Comparison of ENCODE assay signal across 2 cellular contexts in the genomic region with DNA sequence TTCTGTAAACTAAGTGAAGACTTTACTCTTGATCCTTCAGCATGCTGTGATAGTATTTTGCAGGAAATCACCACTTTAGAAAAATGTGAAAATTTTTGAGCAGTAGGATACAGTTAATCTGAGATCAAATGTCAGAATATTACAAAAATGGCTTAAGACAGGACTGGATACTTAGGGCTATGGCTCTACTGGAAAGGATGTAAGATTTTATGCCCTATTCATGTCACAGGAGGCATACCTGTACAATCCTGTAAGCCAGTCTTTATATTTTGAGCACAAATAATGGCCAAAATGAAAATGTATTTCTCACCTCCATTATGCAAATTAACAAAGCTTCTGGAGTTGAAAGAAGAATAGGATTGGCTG.
TF ChIP-seq lines count a peak whose summit lies in the region.

No MANE protein-coding gene starts in this region.

TF ChIP-seq in HCT116, 20 proteins besides CTCF, POLR2A, EP300 and RAD21:
- no peak for TF ChIP-seq SRF (IDR thresholded peaks at IDR 0.05; ENCODE audit: low read depth)

TF ChIP-seq in HepG2, 621 proteins besides CTCF, POLR2A, EP300 and RAD21:
- TF ChIP-seq SETDB1 (CRISPR knock-in tag; IDR thresholded peaks at IDR 0.05; ENCODE audit: borderline replicate concordance) (no peak), KDM5A (IDR thresholded peaks at IDR 0.05; ENCODE audit: borderline replicate concordance, low read length) (0 out of 2 replicates have a peak, but pooled peaks have one; percentile 2), ZKSCAN5 (CRISPR knock-in tag; IDR thresholded peaks at IDR 0.05) (peak; percentile 78; the same call in 1 of the 2 replicates), ARNT2 (CRISPR knock-in tag; IDR thresholded peaks at IDR 0.05; ENCODE audit: low read depth) (no peak), ZSCAN12 (CRISPR knock-in tag; IDR thresholded peaks at IDR 0.05) (no peak), ZSCAN29 (CRISPR knock-in tag; conservative IDR thresholded peaks at IDR 0.05) (no peak), CCDC6 (CRISPR knock-in tag; IDR thresholded peaks at IDR 0.05) (no peak), DPF2 (CRISPR knock-in tag; IDR thresholded peaks at IDR 0.05; ENCODE audit: borderline replicate concordance, low read depth) (no peak)
- TF ChIP-seq, protein P1, sequence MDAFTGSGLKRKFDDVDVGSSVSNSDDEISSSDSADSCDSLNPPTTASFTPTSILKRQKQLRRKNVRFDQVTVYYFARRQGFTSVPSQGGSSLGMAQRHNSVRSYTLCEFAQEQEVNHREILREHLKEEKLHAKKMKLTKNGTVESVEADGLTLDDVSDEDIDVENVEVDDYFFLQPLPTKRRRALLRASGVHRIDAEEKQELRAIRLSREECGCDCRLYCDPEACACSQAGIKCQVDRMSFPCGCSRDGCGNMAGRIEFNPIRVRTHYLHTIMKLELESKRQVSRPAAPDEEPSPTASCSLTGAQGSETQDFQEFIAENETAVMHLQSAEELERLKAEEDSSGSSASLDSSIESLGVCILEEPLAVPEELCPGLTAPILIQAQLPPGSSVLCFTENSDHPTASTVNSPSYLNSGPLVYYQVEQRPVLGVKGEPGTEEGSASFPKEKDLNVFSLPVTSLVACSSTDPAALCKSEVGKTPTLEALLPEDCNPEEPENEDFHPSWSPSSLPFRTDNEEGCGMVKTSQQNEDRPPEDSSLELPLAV (CRISPR knock-in tag; conservative IDR thresholded peaks at IDR 0.05; ENCODE audit: low read depth): no peak
- TF ChIP-seq, protein P2, sequence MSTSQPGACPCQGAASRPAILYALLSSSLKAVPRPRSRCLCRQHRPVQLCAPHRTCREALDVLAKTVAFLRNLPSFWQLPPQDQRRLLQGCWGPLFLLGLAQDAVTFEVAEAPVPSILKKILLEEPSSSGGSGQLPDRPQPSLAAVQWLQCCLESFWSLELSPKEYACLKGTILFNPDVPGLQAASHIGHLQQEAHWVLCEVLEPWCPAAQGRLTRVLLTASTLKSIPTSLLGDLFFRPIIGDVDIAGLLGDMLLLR (CRISPR knock-in tag; IDR thresholded peaks at IDR 0.05): no peak
- TF ChIP-seq, protein P3, sequence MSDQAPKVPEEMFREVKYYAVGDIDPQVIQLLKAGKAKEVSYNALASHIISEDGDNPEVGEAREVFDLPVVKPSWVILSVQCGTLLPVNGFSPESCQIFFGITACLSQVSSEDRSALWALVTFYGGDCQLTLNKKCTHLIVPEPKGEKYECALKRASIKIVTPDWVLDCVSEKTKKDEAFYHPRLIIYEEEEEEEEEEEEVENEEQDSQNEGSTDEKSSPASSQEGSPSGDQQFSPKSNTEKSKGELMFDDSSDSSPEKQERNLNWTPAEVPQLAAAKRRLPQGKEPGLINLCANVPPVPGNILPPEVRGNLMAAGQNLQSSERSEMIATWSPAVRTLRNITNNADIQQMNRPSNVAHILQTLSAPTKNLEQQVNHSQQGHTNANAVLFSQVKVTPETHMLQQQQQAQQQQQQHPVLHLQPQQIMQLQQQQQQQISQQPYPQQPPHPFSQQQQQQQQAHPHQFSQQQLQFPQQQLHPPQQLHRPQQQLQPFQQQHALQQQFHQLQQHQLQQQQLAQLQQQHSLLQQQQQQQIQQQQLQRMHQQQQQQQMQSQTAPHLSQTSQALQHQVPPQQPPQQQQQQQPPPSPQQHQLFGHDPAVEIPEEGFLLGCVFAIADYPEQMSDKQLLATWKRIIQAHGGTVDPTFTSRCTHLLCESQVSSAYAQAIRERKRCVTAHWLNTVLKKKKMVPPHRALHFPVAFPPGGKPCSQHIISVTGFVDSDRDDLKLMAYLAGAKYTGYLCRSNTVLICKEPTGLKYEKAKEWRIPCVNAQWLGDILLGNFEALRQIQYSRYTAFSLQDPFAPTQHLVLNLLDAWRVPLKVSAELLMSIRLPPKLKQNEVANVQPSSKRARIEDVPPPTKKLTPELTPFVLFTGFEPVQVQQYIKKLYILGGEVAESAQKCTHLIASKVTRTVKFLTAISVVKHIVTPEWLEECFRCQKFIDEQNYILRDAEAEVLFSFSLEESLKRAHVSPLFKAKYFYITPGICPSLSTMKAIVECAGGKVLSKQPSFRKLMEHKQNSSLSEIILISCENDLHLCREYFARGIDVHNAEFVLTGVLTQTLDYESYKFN (CRISPR knock-in tag; conservative IDR thresholded peaks at IDR 0.05): no peak
- TF ChIP-seq, protein P4, sequence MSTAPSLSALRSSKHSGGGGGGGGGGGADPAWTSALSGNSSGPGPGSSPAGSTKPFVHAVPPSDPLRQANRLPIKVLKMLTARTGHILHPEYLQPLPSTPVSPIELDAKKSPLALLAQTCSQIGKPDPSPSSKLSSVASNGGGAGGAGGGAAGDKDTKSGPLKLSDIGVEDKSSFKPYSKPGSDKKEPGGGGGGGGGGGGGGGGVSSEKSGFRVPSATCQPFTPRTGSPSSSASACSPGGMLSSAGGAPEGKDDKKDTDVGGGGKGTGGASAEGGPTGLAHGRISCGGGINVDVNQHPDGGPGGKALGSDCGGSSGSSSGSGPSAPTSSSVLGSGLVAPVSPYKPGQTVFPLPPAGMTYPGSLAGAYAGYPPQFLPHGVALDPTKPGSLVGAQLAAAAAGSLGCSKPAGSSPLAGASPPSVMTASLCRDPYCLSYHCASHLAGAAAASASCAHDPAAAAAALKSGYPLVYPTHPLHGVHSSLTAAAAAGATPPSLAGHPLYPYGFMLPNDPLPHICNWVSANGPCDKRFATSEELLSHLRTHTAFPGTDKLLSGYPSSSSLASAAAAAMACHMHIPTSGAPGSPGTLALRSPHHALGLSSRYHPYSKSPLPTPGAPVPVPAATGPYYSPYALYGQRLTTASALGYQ (CRISPR knock-in tag; IDR thresholded peaks at IDR 0.05): no peak
- TF ChIP-seq, protein P5, sequence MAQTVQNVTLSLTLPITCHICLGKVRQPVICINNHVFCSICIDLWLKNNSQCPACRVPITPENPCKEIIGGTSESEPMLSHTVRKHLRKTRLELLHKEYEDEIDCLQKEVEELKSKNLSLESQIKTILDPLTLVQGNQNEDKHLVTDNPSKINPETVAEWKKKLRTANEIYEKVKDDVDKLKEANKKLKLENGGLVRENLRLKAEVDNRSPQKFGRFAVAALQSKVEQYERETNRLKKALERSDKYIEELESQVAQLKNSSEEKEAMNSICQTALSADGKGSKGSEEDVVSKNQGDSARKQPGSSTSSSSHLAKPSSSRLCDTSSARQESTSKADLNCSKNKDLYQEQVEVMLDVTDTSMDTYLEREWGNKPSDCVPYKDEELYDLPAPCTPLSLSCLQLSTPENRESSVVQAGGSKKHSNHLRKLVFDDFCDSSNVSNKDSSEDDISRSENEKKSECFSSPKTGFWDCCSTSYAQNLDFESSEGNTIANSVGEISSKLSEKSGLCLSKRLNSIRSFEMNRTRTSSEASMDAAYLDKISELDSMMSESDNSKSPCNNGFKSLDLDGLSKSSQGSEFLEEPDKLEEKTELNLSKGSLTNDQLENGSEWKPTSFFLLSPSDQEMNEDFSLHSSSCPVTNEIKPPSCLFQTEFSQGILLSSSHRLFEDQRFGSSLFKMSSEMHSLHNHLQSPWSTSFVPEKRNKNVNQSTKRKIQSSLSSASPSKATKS (CRISPR knock-in tag; IDR thresholded peaks at IDR 0.05): 0 out of 2 replicates have a peak, but pooled peaks have one; percentile 0
- TF ChIP-seq, protein P6, sequence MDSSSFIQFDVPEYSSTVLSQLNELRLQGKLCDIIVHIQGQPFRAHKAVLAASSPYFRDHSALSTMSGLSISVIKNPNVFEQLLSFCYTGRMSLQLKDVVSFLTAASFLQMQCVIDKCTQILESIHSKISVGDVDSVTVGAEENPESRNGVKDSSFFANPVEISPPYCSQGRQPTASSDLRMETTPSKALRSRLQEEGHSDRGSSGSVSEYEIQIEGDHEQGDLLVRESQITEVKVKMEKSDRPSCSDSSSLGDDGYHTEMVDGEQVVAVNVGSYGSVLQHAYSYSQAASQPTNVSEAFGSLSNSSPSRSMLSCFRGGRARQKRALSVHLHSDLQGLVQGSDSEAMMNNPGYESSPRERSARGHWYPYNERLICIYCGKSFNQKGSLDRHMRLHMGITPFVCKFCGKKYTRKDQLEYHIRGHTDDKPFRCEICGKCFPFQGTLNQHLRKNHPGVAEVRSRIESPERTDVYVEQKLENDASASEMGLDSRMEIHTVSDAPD (CRISPR knock-in tag; IDR thresholded peaks at IDR 0.05): no peak
